Comparison of ENCODE assay signal across 1 cellular context in genomic region chr12:47886471-47887240, GRCh38.
TF ChIP-seq lines count a peak whose summit lies in the region.

No MANE protein-coding gene starts in this region.

TF ChIP-seq in GM23338, 12 proteins besides CTCF, POLR2A, EP300 and RAD21 (continued from another document):
- no peak for TF ChIP-seq ZNF462 (CRISPR knock-in tag; IDR thresholded peaks at IDR 0.05)
- no peak for TF ChIP-seq JUNB (IDR thresholded peaks at IDR 0.05; ENCODE audit: unreplicated experiment)
